In genomic region chr6:111727041-111727440, GRCh38 we compare ENCODE assay signal across 17 cellular contexts.
A peak's percentile ranks its signal among the peaks of the same experiment; 100 is the strongest.
DNase-seq lines count a peak whose midpoint lies in the region; ATAC-seq and TF ChIP-seq lines count a peak whose summit lies in the region.
"Had no signal": no experiment of that assay in that cellular context is flagged by ENCODE, and none has a peak within 500 bp of the region (broad histone marks: within the 10 kb centered on the region; RNA-seq: fewer than 3 reads in every experiment).

No MANE protein-coding gene starts in this region.

- no peaks in the 10 kb centered on the region for H3K27me3 Mint-ChIP-seq in activated CD8-positive, alpha-beta T cell treated with anti-CD3 and anti-CD28 coated beads for 36 hours
- H3K27me3 Mint-ChIP-seq in activated CD8-positive, alpha-beta T cell treated with anti-CD3 and anti-CD28 coated beads, Interleukin-2, amount 10 ng/mL, durations not matched to agents 7 days and 5 days (ENCODE audit: low read depth), result no peaks in the 10 kb centered on the region
- no peaks in the 10 kb centered on the region for H3K27me3 Mint-ChIP-seq in activated naive CD8-positive, alpha-beta T cell
- no peaks in the 10 kb centered on the region for H3K27me3 Mint-ChIP-seq in naive thymus-derived CD8-positive, alpha-beta T cell

- ATAC-seq in activated CD8-positive, alpha-beta T cell treated with anti-CD3 and anti-CD28 coated beads for 36 hours, result no peak
- ATAC-seq in activated CD8-positive, alpha-beta T cell treated with anti-CD3 and anti-CD28 coated beads, Interleukin-2, amount 10 ng/mL, durations not matched to agents 7 days and 5 days, result no peak
- ATAC-seq in naive thymus-derived CD8-positive, alpha-beta T cell, result no peak
- ATAC-seq: left lung had no signal

- no peak for TF ChIP-seq CTCF in activated CD8-positive, alpha-beta T cell treated with anti-CD3 and anti-CD28 coated beads for 36 hours (IDR thresholded peaks at IDR 0.05)

- peaks cover 2% of the 10 kb centered on the region for H3K9me3 Mint-ChIP-seq in activated CD8-positive, alpha-beta T cell treated with anti-CD3 and anti-CD28 coated beads for 36 hours
- H3K9me3 Mint-ChIP-seq in activated CD8-positive, alpha-beta T cell treated with anti-CD3 and anti-CD28 coated beads, Interleukin-2, amount 10 ng/mL, durations not matched to agents 7 days and 5 days (ENCODE audit: insufficient read depth), result no peaks in the 10 kb centered on the region
- no peaks in the 10 kb centered on the region for H3K9me3 Mint-ChIP-seq in activated naive CD8-positive, alpha-beta T cell (ENCODE audit: low read depth)
- H3K9me3 Mint-ChIP-seq in naive thymus-derived CD8-positive, alpha-beta T cell, result peaks cover 0 to 6% (median 0%) of the 10 kb centered on the region in 9 donors

- CTCF ChIA-PET in activated CD8-positive, alpha-beta T cell treated with anti-CD3 and anti-CD28 coated beads for 36 hours (lab: Charles Lee), result interaction anchor here (0.8 to 2.0 kb wide), 4 partner anchors 11 to 114 kb away, joined by 3 to 7 read pairs (median 4); no protein-coding TSS in a partner anchor
- CTCF ChIA-PET in activated CD8-positive, alpha-beta T cell treated with anti-CD3 and anti-CD28 coated beads, Interleukin-2, amount 10 ng/mL, durations not matched to agents 7 days and 5 days (lab: Charles Lee), result interaction anchor here (0.8 to 2.2 kb wide), 6 partner anchors 13 to 316 kb away, joined by 3 to 6 read pairs (median 4); no protein-coding TSS in a partner anchor

- H3K4me1 Mint-ChIP-seq in activated CD8-positive, alpha-beta T cell treated with anti-CD3 and anti-CD28 coated beads for 36 hours (ENCODE audit: low read depth), result peaks cover 87% of the 10 kb centered on the region
- H3K4me1 Mint-ChIP-seq in activated CD8-positive, alpha-beta T cell treated with anti-CD3 and anti-CD28 coated beads, Interleukin-2, amount 10 ng/mL, durations not matched to agents 7 days and 5 days (ENCODE audit: low read depth), result peaks cover 65% of the 10 kb centered on the region
- H3K4me1 Mint-ChIP-seq in activated naive CD8-positive, alpha-beta T cell (ENCODE audit: low read depth), result peaks cover 89% of the 10 kb centered on the region
- peaks cover 39 to 91% (median 87%) of the 10 kb centered on the region in 4 donors for H3K4me1 Mint-ChIP-seq in naive thymus-derived CD8-positive, alpha-beta T cell

- H3K4me3 Mint-ChIP-seq in activated CD8-positive, alpha-beta T cell treated with anti-CD3 and anti-CD28 coated beads for 36 hours, result no peak overlapping the region
- H3K4me3 Mint-ChIP-seq in activated CD8-positive, alpha-beta T cell treated with anti-CD3 and anti-CD28 coated beads, Interleukin-2, amount 10 ng/mL, durations not matched to agents 7 days and 5 days, result no peak overlapping the region
- H3K4me3 Mint-ChIP-seq in activated naive CD8-positive, alpha-beta T cell, result no peak overlapping the region
- H3K4me3 Mint-ChIP-seq in naive thymus-derived CD8-positive, alpha-beta T cell, result peak overlapping the region in 2 of 10 donors; percentile 16 to 22

- H3K27ac Mint-ChIP-seq in activated CD8-positive, alpha-beta T cell treated with anti-CD3 and anti-CD28 coated beads for 36 hours, result peak overlapping the region; percentile 81
- no peak overlapping the region for H3K27ac Mint-ChIP-seq in activated CD8-positive, alpha-beta T cell treated with anti-CD3 and anti-CD28 coated beads, Interleukin-2, amount 10 ng/mL, durations not matched to agents 7 days and 5 days
- H3K27ac Mint-ChIP-seq in activated naive CD8-positive, alpha-beta T cell, result peak overlapping the region; percentile 90
- peak overlapping the region; percentile 35 to 98 (median 93) for H3K27ac Mint-ChIP-seq in naive thymus-derived CD8-positive, alpha-beta T cell

- no peak for DNase-seq in activated CD8-positive, alpha-beta T cell treated with anti-CD3 and anti-CD28 coated beads for 36 hours
- DNase-seq in activated CD8-positive, alpha-beta T cell treated with anti-CD3 and anti-CD28 coated beads, Interleukin-2, amount 10 ng/mL, durations not matched to agents 7 days and 5 days, result no peak
- DNase-seq in GM04503 (ENCODE audit: low read depth), result peak; percentile 68
- no peak for DNase-seq in naive thymus-derived CD8-positive, alpha-beta T cell
- DNase-seq in CD1c-positive myeloid dendritic cell (ENCODE audit: extremely low spot score), result no peak
- no peak for DNase-seq in COR-L47 (lab: John Stamatoyannopoulos, UW)
- DNase-seq in SHP77 treated with DMSO at 0.1 percent for 48 hours (lab: John Stamatoyannopoulos, UW), result no peak
- DNase-seq: activated effector memory CD4-positive, alpha-beta T cell treated with anti-CD3 and anti-CD28 coated beads, Interleukin-2, amount 50 U/mL, for 16 hours; DND-41; KG1; left lung; NCI-H1092 treated with DMSO at 0.1 percent for 48 hours; NCI-H2081 treated with DMSO at 0.1 percent for 48 hours; NCI-H524 treated with DMSO at 0.1 percent for 48 hours; SIG-M5; WERI-Rb-1 had no signal

- POLR2A ChIA-PET in activated CD8-positive, alpha-beta T cell treated with anti-CD3 and anti-CD28 coated beads for 36 hours (lab: Charles Lee), result interaction anchor here (0.8 to 1.6 kb wide), 5 partner anchors 8 to 144 kb away, joined by 3 read pairs; no protein-coding TSS in a partner anchor
- POLR2A ChIA-PET in activated CD8-positive, alpha-beta T cell treated with anti-CD3 and anti-CD28 coated beads, Interleukin-2, amount 10 ng/mL, durations not matched to agents 7 days and 5 days (lab: Charles Lee), result no interaction called here
- POLR2A ChIA-PET in naive thymus-derived CD8-positive, alpha-beta T cell (lab: Charles Lee), result interaction anchor here (0.8 to 2.3 kb wide), 3 partner anchors 9 to 40 kb away, joined by 3 to 7 read pairs (median 5); no protein-coding TSS in a partner anchor

- intact Hi-C loops in activated CD8-positive, alpha-beta T cell treated with anti-CD3 and anti-CD28 coated beads for 36 hours (cut with micrococcal nuclease), result no loop called here

- H3K36me3 Mint-ChIP-seq in activated CD8-positive, alpha-beta T cell treated with anti-CD3 and anti-CD28 coated beads for 36 hours (ENCODE audit: low read depth), result peaks cover 73% of the 10 kb centered on the region
- peaks cover 37% of the 10 kb centered on the region for H3K36me3 Mint-ChIP-seq in activated CD8-positive, alpha-beta T cell treated with anti-CD3 and anti-CD28 coated beads, Interleukin-2, amount 10 ng/mL, durations not matched to agents 7 days and 5 days (ENCODE audit: low read depth)
- peaks cover 39% of the 10 kb centered on the region for H3K36me3 Mint-ChIP-seq in activated naive CD8-positive, alpha-beta T cell
- H3K36me3 Mint-ChIP-seq in naive thymus-derived CD8-positive, alpha-beta T cell, result peaks cover 0 to 26% (median 8%) of the 10 kb centered on the region in 3 donors
